16 cellular contexts compared by ENCODE assay signal in genomic region chr5:38527475-38527874, GRCh38.
"Had no signal": no experiment of that assay in that cellular context is flagged by ENCODE, and none has a peak within 500 bp of the region (broad histone marks: within the 10 kb centered on the region; RNA-seq: fewer than 3 reads in every experiment).

No MANE protein-coding gene starts in this region.

- H3K4me1 ChIP-seq: suprapubic skin had no signal

- H3K27ac ChIP-seq: skin epidermis, suprapubic skin had no signal

- H3K27me3 ChIP-seq: suprapubic skin had no signal

- H3K4me3 ChIP-seq: skin epidermis, suprapubic skin had no signal

- H3K9me3 ChIP-seq: suprapubic skin had no signal

- DNase-seq: activated CD4-positive, alpha-beta T cell treated with anti-CD3 and anti-CD28 coated beads, Interleukin-2, amount 10 ng/mL, durations not matched to agents 24 days and 14 days; activated CD4-positive, CD25-positive, alpha-beta regulatory T cell; activated CD8-positive, alpha-beta memory T cell treated with anti-CD3 and anti-CD28 coated beads, Interleukin-2, amount 50 U/mL, for 48 hours; activated CD8-positive, alpha-beta T cell treated with anti-CD3 and anti-CD28 coated beads, Interleukin-2, amount 10 ng/mL, durations not matched to agents 7 days and 5 days; activated gamma-delta T cell; activated T-cell treated with anti-CD3 and anti-CD28 coated beads, Interleukin-2, amount 50 U/mL, for 72 hours; glutamatergic neuron; hypothalamus; left ventricle myocardium superior; right cardiac atrium; stimulated activated CD4-positive, alpha-beta T cell treated with anti-CD3 and anti-CD28 coated beads, Interleukin-15, amount 100 ng/mL, for 24 hours; stimulated activated CD4-positive, alpha-beta T cell treated with anti-CD3 and anti-CD28 coated beads, Interleukin-4, amount 100 ng/mL, for 24 hours; stimulated activated naive CD8-positive, alpha-beta T cell treated with anti-CD3 and anti-CD28 coated beads, Interleukin-15, Interleukin-2, amounts not matched to agents 100 U/mL and 50 U/mL, for 24 hours; trophoblast cell had no signal
